ENCODE assay signal across 9 cellular contexts in genomic region chr9:136721339-136722092, GRCh38. TPM values are rescaled to one million over a fixed set of nuclear protein-coding genes. Genes with fewer than 3 reads are reported as not detected.
DNase-seq lines count a peak whose midpoint lies in the region; ATAC-seq and TF ChIP-seq lines count a peak whose summit lies in the region.
"Had no signal": no experiment of that assay in that cellular context is flagged by ENCODE, and none has a peak within 500 bp of the region (broad histone marks: within the 10 kb centered on the region; RNA-seq: fewer than 3 reads in every experiment).

No MANE protein-coding gene starts in this region.

- no peaks in the 10 kb centered on the region for H3K9me2 ChIP-seq in Karpas-422 (replicated peaks; ENCODE audit: insufficient read depth, low read length)

- no peak overlapping the region for H2AFZ ChIP-seq in Karpas-422 (ENCODE audit: low read length)

- H3K4me1 Mint-ChIP-seq in naive thymus-derived CD8-positive, alpha-beta T cell = peaks cover 11 to 41% (median 29%) of the 10 kb centered on the region in 4 donors

- no peak overlapping the region for H3K4me2 ChIP-seq in Karpas-422 (ENCODE audit: low read depth, low read length, poor library complexity, severe bottlenecking)

- H4K20me1 ChIP-seq in Karpas-422 (ENCODE audit: insufficient read depth, low read depth, low read length) = peaks cover 26% of the 10 kb centered on the region

- no peaks in the 10 kb centered on the region for H3K9me3 ChIP-seq in Karpas-422 (ENCODE audit: low read length)

- H3K4me3 ChIP-seq in Karpas-422 (ENCODE audit: low read length) (no peak overlapping the region), fibroblast of mammary gland (ENCODE audit: control insufficient read depth, low read depth, low read length) (no peak overlapping the region)

- H3K27me3 Mint-ChIP-seq in naive thymus-derived CD8-positive, alpha-beta T cell = no peaks in the 10 kb centered on the region

- H3K4me1 ChIP-seq in Karpas-422 (ENCODE audit: low read length) = peaks cover 9% of the 10 kb centered on the region

- H3K36me3 ChIP-seq in Karpas-422 (ENCODE audit: insufficient read depth, low read length) = peaks cover 19% of the 10 kb centered on the region

- no peak for TF ChIP-seq CTCF in fibroblast of mammary gland (conservative IDR thresholded peaks at IDR 0.05; ENCODE audit: control insufficient read depth, insufficient read depth, low read depth, low read length)

- H3K27ac Mint-ChIP-seq in naive thymus-derived CD8-positive, alpha-beta T cell = peak overlapping the region in 2 of 10 donors; percentile 20 to 34

- peaks cover under 1% of the 10 kb centered on the region; the same call in 1 of the 2 replicates for H3K79me2 ChIP-seq in Karpas-422 (ENCODE audit: low read length)

- no peak overlapping the region for H3K4me3 Mint-ChIP-seq in naive thymus-derived CD8-positive, alpha-beta T cell
- H3K4me3 Mint-ChIP-seq: effector memory CD8-positive, alpha-beta T cell had no signal

- POLR2A ChIA-PET in naive thymus-derived CD8-positive, alpha-beta T cell (lab: Charles Lee) = interaction anchor here (0.8 to 1.2 kb wide), 2 partner anchors 8 to 25 kb away, joined by 3 read pairs; no protein-coding TSS in a partner anchor

- no peaks in the 10 kb centered on the region for H3K27me3 ChIP-seq in Karpas-422 (ENCODE audit: low read length)

- no peak overlapping the region for H3K9ac ChIP-seq in Karpas-422 (ENCODE audit: low read length)

- H3K27ac ChIP-seq in Karpas-422 (ENCODE audit: low read length) = no peak overlapping the region

- DNase-seq in AG08396 (ENCODE audit: low spot score) (peak; percentile 81), Karpas-422 (peak; percentile 60), fibroblast of mammary gland (ENCODE audit: low read depth) (peak; percentile 85), NCI-H2171 (lab: John Stamatoyannopoulos, UW) (no peak)
- no peak for DNase-seq in naive thymus-derived CD8-positive, alpha-beta T cell
- DNase-seq: effector memory CD8-positive, alpha-beta T cell; stimulated activated CD4-positive, alpha-beta T cell treated with anti-CD3 and anti-CD28 coated beads, Interleukin-12 subunit alpha, Interleukin-12 subunit beta, amount 100 ng/mL, for 4 hours had no signal

- no peak for ATAC-seq in HG03378 (IDR thresholded peaks at IDR 0.05; ENCODE audit: unreplicated experiment)
- no peak for ATAC-seq in naive thymus-derived CD8-positive, alpha-beta T cell
- ATAC-seq: effector memory CD8-positive, alpha-beta T cell had no signal

- no peaks in the 10 kb centered on the region for H3K9me3 Mint-ChIP-seq in naive thymus-derived CD8-positive, alpha-beta T cell
- H3K9me3 Mint-ChIP-seq: effector memory CD8-positive, alpha-beta T cell had no signal

- H3K36me3 Mint-ChIP-seq in naive thymus-derived CD8-positive, alpha-beta T cell = peaks cover 1 to 33% (median 17%) of the 10 kb centered on the region in 3 donors

RNA-seq across cellular contexts. Expression of gene DIPK1B, which starts 9.1 kb away (rescaled TPM):
- total RNA-seq in Karpas-422 (2014; rRNA removed; shearing (Covaris generic); ENCODE audit: low replicate concordance) = not detected in 2 replicates
- total RNA-seq in naive thymus-derived CD8-positive, alpha-beta T cell = 1 to 10 TPM in 1 of 2 experiments, under 1 TPM in 1; 0.58 to 1.1 TPM
- polyA plus RNA-seq in naive thymus-derived CD8-positive, alpha-beta T cell = under 1 TPM in 1 of 3 donors, not detected in 2; 0.07 TPM

RNA-seq across cellular contexts. Expression of gene LCN10, which starts 21.2 kb away (rescaled TPM):
- total RNA-seq in Karpas-422 (2014; rRNA removed; shearing (Covaris generic); ENCODE audit: low replicate concordance) = not detected in 2 replicates
- 10 to 100 TPM; 11.0 to 11.1 TPM for total RNA-seq in naive thymus-derived CD8-positive, alpha-beta T cell
- 1 to 10 TPM in 2 of 3 donors, under 1 TPM in 1; 0.60 to 6.6 (median 3.1) TPM for polyA plus RNA-seq in naive thymus-derived CD8-positive, alpha-beta T cell

RNA-seq across cellular contexts. Expression of gene LCN6, which starts 26.8 kb away (rescaled TPM):
- total RNA-seq in Karpas-422 (2014; rRNA removed; shearing (Covaris generic); ENCODE audit: low replicate concordance) = not detected in 2 replicates
- not detected for total RNA-seq in naive thymus-derived CD8-positive, alpha-beta T cell
- not detected for polyA plus RNA-seq in naive thymus-derived CD8-positive, alpha-beta T cell
- total RNA-seq: T-helper 1 cell treated with Interleukin-12 subunit alpha and Interleukin-12 subunit beta and Interleukin-4 antibody, amounts not matched to agents 30 ng/mL and 1 ng/mL, for 36 hours had no signal

RNA-seq across cellular contexts. Expression of gene AGPAT2, which starts 34.3 kb away (rescaled TPM):
- total RNA-seq in Karpas-422 (2014; rRNA removed; shearing (Covaris generic); ENCODE audit: low replicate concordance) = 12.3 and 38.5 TPM in 2 replicates
- total RNA-seq in naive thymus-derived CD8-positive, alpha-beta T cell = 1 to 10 TPM; 3.0 to 5.8 TPM
- 10 to 100 TPM; 10.7 to 24.8 (median 14.6) TPM for polyA plus RNA-seq in naive thymus-derived CD8-positive, alpha-beta T cell

RNA-seq across cellular contexts. Expression of gene LCN8, which starts 36.5 kb away (rescaled TPM):
- total RNA-seq in Karpas-422 (2014; rRNA removed; shearing (Covaris generic); ENCODE audit: low replicate concordance) = not detected in 2 replicates
- 1 to 10 TPM; 1.4 to 2.6 TPM for total RNA-seq in naive thymus-derived CD8-positive, alpha-beta T cell
- polyA plus RNA-seq in naive thymus-derived CD8-positive, alpha-beta T cell = not detected
- total RNA-seq: T-helper 1 cell treated with Interleukin-12 subunit alpha and Interleukin-12 subunit beta and Interleukin-4 antibody, amounts not matched to agents 30 ng/mL and 1 ng/mL, for 36 hours had no signal

Comparison
In these comparisons a context has a peak if more than half of its experiments do, and no peak if none do; other contexts are left out.
1. DNase-seq: peak in AG08396 (single experiment), Karpas-422 (single experiment) and fibroblast of mammary gland (single experiment); none in naive thymus-derived CD8-positive, alpha-beta T cell (0 of 10) and NCI-H2171 (single experiment).
2. RNA of gene LCN10, which starts 21.2 kb away (total RNA-seq): 11.0 to 11.1 TPM in naive thymus-derived CD8-positive, alpha-beta T cell; not detected in Karpas-422; every median in the first group is over 10 times any median in the second.